Comparison of ENCODE assay signal across 25 cellular contexts in genomic region chr1:227311389-227312001, GRCh38.
"Had no signal": no experiment of that assay in that cellular context is flagged by ENCODE, and none has a peak within 500 bp of the region (broad histone marks: within the 10 kb centered on the region; RNA-seq: fewer than 3 reads in every experiment).

No MANE protein-coding gene starts in this region.

- H3K9ac ChIP-seq: parathyroid adenoma had no signal

- H3K36me3 ChIP-seq: left ventricle myocardium inferior, lower lobe of right lung, prostate gland, right lobe of liver, tibial artery, upper lobe of left lung, uterus had no signal

- H3K4me1 ChIP-seq: parathyroid adenoma, prostate gland, uterus had no signal

- H3K4me3 ChIP-seq: hepatocyte, left ventricle myocardium inferior, lower lobe of right lung, prostate gland, right lobe of liver, tibial artery, upper lobe of left lung, uterus had no signal

- H3K4me2 ChIP-seq: hepatocyte had no signal

- H3K36me3 Mint-ChIP-seq: naive B cell; stimulated activated memory B cell treated with anti-CD40 and anti-IgM and Interleukin-4, amounts not matched to agents 10 μg/mL and 1 μg/mL and 100 μg/mL, for 72 hours had no signal

- H3K4me3 Mint-ChIP-seq: dendritic cell treated with granulocyte-macrophage colony-stimulating factor and Interleukin-4, amounts not matched to agents 40 ng/mL and 50 ng/mL, for 4 days; effector memory CD8-positive, alpha-beta T cell; naive B cell; nephron; stimulated activated memory B cell treated with anti-CD40 and anti-IgM and Interleukin-4, amounts not matched to agents 10 μg/mL and 1 μg/mL and 100 μg/mL, for 72 hours; stimulated activated naive CD8-positive, alpha-beta T cell treated with anti-CD3 and anti-CD28 coated beads, Interleukin-15, Interleukin-2, amounts not matched to agents 100 ng/mL and 50 ng/mL, for 24 hours had no signal

- H3K4me1 Mint-ChIP-seq: stimulated activated memory B cell treated with anti-CD40 and anti-IgM and Interleukin-4, amounts not matched to agents 10 μg/mL and 1 μg/mL and 100 μg/mL, for 72 hours had no signal

- DNase-seq: effector memory CD8-positive, alpha-beta T cell; erythroblast; foreskin keratinocyte; kidney; left cardiac atrium; left ventricle myocardium inferior; lower lobe of right lung; mesenchymal stem cell; naive B cell; occipital lobe; retina; right lobe of liver; stimulated activated CD4-positive, alpha-beta T cell treated with anti-CD3 and anti-CD28 coated beads, Interleukin-15, amount 100 ng/mL, for 24 hours; stimulated activated CD4-positive, alpha-beta T cell treated with anti-CD3 and anti-CD28 coated beads, Interleukin-1b, Interleukin-23, amount 100 ng/mL, for 48 hours; stimulated activated CD4-positive, alpha-beta T cell treated with anti-CD3 and anti-CD28 coated beads, Interleukin-4, amount 100 ng/mL, for 24 hours; tibial artery; upper lobe of left lung; uterus had no signal

- H3K27ac ChIP-seq: foreskin keratinocyte, hepatocyte, left ventricle myocardium inferior, lower lobe of right lung, parathyroid adenoma, prostate gland, right lobe of liver, tibial artery, upper lobe of left lung, uterus had no signal

- FAIRE-seq: kidney had no signal

- ATAC-seq: effector memory CD8-positive, alpha-beta T cell; foreskin keratinocyte; left cardiac atrium; lower lobe of right lung; right lobe of liver; stimulated activated memory B cell treated with anti-CD40 and anti-IgM and Interleukin-4, amounts not matched to agents 10 μg/mL and 1 μg/mL and 100 μg/mL, for 72 hours had no signal

- H3K27me3 ChIP-seq: foreskin keratinocyte, hepatocyte, right lobe of liver, tibial artery, upper lobe of left lung, uterus had no signal

- H3K27ac Mint-ChIP-seq: dendritic cell treated with granulocyte-macrophage colony-stimulating factor and Interleukin-4, amounts not matched to agents 40 ng/mL and 50 ng/mL, for 4 days; effector memory CD8-positive, alpha-beta T cell; naive B cell; nephron; stimulated activated memory B cell treated with anti-CD40 and anti-IgM and Interleukin-4, amounts not matched to agents 10 μg/mL and 1 μg/mL and 100 μg/mL, for 72 hours; stimulated activated naive CD8-positive, alpha-beta T cell treated with anti-CD3 and anti-CD28 coated beads, Interleukin-15, Interleukin-2, amounts not matched to agents 100 ng/mL and 50 ng/mL, for 24 hours had no signal

- H3K9me3 ChIP-seq: left ventricle myocardium inferior, lower lobe of right lung, prostate gland, right lobe of liver, tibial artery, upper lobe of left lung, uterus had no signal

- H2AFZ ChIP-seq: hepatocyte, parathyroid adenoma had no signal

- H3K9me3 Mint-ChIP-seq: dendritic cell treated with granulocyte-macrophage colony-stimulating factor and Interleukin-4, amounts not matched to agents 40 ng/mL and 50 ng/mL, for 4 days; effector memory CD8-positive, alpha-beta T cell; stimulated activated memory B cell treated with anti-CD40 and anti-IgM and Interleukin-4, amounts not matched to agents 10 μg/mL and 1 μg/mL and 100 μg/mL, for 72 hours; stimulated activated naive CD8-positive, alpha-beta T cell treated with anti-CD3 and anti-CD28 coated beads, Interleukin-15, Interleukin-2, amounts not matched to agents 100 ng/mL and 50 ng/mL, for 24 hours had no signal
